Comparison of ENCODE assay signal across 1 cellular context in the genomic region with DNA sequence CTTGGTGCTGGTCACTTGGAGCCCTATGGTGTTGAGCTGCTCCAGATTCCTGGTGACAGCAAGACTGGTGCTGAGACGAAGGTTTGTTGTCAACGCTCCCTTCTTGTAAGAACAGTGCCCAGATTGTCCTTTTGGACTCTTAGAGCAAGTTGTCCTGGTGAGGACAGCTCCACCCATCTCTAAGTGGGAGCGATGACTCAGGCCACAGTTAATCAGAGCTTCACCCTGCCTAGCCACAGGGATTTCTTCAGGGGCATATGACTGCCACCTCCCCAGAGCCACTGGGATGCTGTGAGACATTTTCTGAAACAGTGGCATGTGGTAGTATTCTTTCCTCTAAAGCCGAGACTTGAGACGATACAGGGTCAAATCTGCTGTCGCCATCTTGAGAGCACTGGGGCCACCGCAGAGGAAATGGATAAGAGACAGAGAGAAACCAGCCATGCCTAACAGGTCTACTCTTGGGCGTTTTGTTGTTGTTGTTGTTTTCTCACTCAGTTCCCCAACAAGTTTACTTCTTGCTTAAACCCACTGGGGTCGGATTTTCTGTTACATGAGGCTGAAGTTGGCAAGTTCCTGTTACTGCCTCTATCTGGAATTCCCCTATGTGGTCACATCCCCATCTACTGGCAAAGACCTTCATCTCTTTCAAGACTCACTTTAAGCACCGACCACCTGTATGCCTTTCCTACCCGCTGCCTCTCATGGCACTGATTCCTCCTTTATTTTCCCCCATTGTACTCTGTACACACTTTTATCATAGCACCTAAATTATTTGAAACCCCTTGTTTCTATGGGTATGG.
TF ChIP-seq lines count a peak whose summit lies in the region.

No MANE protein-coding gene starts in this region.

TF ChIP-seq in H1, 55 proteins besides CTCF, POLR2A, EP300 and RAD21:
- TF ChIP-seq, protein P1, sequence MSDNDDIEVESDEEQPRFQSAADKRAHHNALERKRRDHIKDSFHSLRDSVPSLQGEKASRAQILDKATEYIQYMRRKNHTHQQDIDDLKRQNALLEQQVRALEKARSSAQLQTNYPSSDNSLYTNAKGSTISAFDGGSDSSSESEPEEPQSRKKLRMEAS (IDR thresholded peaks at IDR 0.05), result 0 out of 2 replicates have a peak, but pooled peaks have one; percentile 16
- TF ChIP-seq CHD2 (IDR thresholded peaks at IDR 0.05; ENCODE audit: low read length), result no peak
